In the genomic region with DNA sequence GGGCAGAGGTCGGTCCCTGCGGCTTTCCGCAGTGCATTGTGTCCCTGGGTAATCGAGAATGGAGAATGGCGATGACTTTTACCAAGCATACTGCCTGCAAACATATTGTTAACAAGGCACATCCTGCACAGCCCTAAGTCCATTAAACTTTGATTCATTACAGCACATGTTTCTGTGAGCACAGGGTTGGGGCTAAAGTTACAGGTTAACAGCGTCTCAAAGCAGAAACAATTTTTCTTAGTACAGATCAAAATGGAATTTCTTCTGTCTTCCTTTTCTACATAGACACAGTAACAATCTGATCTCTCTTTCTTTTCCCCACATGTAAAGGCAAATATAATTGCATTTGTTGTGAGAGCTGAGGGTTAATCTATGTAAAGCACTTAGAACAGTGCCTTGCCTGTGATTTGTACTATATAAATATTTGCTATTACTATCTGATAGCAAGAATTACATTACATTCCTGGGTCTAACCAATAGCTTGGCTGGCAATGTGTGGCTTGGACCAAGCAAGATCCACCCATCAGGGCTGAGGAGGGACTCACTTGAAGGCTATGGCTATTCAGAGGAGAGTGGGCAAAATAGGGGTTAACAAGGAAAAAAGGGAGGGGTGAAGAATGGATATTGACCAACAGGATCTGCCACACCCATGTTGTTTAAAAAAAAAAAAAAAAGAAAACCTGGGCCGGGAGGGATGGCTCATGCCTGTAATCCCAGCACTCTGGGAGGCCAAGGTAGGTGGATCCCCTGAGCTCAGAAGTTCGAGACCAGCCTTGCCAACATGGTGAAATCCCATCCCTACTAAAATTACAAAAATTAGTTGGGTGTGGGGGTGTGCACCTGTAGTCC, we compare ENCODE assay signal across 21 cellular contexts. TPM values are rescaled to one million over a fixed set of nuclear protein-coding genes. Genes with fewer than 3 reads are reported as not detected.
A peak's percentile ranks its signal among the peaks of the same experiment; 100 is the strongest.
DNase-seq lines count a peak whose midpoint lies in the region; ATAC-seq, FAIRE-seq and TF ChIP-seq lines count a peak whose summit lies in the region.
"Had no signal": no experiment of that assay in that cellular context is flagged by ENCODE, and none has a peak within 500 bp of the region (broad histone marks: within the 10 kb centered on the region; RNA-seq: fewer than 3 reads in every experiment).

No MANE protein-coding gene starts in this region.

- no peak overlapping the region for H3K27ac ChIP-seq in CD4-positive, alpha-beta memory T cell (ENCODE audit: low read depth, low read length)
- H3K27ac ChIP-seq in SJCRH30 (no peak overlapping the region), HepG2 (ENCODE audit: extremely low read length, insufficient read depth, low read length) (peak overlapping the region; percentile 58), pancreas (peak overlapping the region in 2 of 4 donors; percentile 37 to 41)

- no peaks in the 10 kb centered on the region for H3K36me3 ChIP-seq in CD4-positive, alpha-beta memory T cell (ENCODE audit: insufficient read depth, low read length)
- H3K36me3 ChIP-seq in SJCRH30 (no peaks in the 10 kb centered on the region), HepG2 (replicated peaks in 1 of 2; ENCODE audit: control insufficient read depth in 1 of 2, insufficient read depth in 2 of 2, low read length in 2 of 2) (no peaks in the 10 kb centered on the region), pancreas (no peaks in the 10 kb centered on the region)

- peaks cover 20% of the 10 kb centered on the region for H3K4me1 ChIP-seq in CD4-positive, alpha-beta memory T cell (ENCODE audit: insufficient read depth, low read length)
- peaks cover 13% of the 10 kb centered on the region; the same call in 1 of the 2 replicates for H3K4me1 ChIP-seq in SJCRH30
- peaks cover 76% of the 10 kb centered on the region for H3K4me1 ChIP-seq in HepG2 (ENCODE audit: insufficient read depth, low read length)
- H3K4me1 ChIP-seq in pancreas, result peaks cover 0 to 21% (median 0%) of the 10 kb centered on the region in 3 donors

- no peak overlapping the region for H3K4me3 Mint-ChIP-seq in CD4-positive, alpha-beta memory T cell
- H3K4me3 Mint-ChIP-seq: activated T-cell treated with anti-CD3 and anti-CD28 coated beads, Interleukin-2, amount 50 U/mL, for 72 hours; natural killer cell had no signal

- no peak for DNase-seq in CD4-positive, alpha-beta memory T cell
- DNase-seq in SJCRH30 (no peak), HepG2 (ENCODE audit: low spot score) (peak; percentile 87), pancreas (no peak), omental fat pad (ENCODE audit: low spot score) (no peak), cerebellar cortex (ENCODE audit: low spot score) (no peak), NCI-H2081 treated with DMSO at 0.1 percent for 48 hours (lab: John Stamatoyannopoulos, UW) (no peak)
- no peak for DNase-seq in stimulated activated CD4-positive, alpha-beta T cell treated with anti-CD3 and anti-CD28 coated beads, Interleukin-12 subunit alpha, Interleukin-12 subunit beta, amount 100 ng/mL, for 4 hours
- DNase-seq: activated CD4-positive, alpha-beta T cell treated with anti-CD3 and anti-CD28 coated beads, Interleukin-2, amount 50 U/mL, for 4 hours; activated T-cell treated with anti-CD3 and anti-CD28 coated beads, Interleukin-2, amount 50 U/mL, for 72 hours; DMS 273 treated with DMSO at 0.1 percent for 48 hours; effector memory CD4-positive, alpha-beta T cell; HCEC 1CT; hippocampal formation; kidney glomerular epithelial cell; MV-4-11; natural killer cell; NCI-H526 treated with DMSO at 0.1 percent for 48 hours; stimulated activated CD4-positive, alpha-beta T cell treated with anti-CD3 and anti-CD28 coated beads, Interleukin-1b, Interleukin-23, amount 100 ng/mL, for 48 hours; substantia nigra had no signal

- no TSS peak for BruUV-seq in HepG2 (replicated peaks; lab: Mats Ljungman, UMichigan)

- no peak for TF ChIP-seq CTCF in HepG2 (CRISPR knock-in tag; IDR thresholded peaks at IDR 0.05)
- no peak for TF ChIP-seq CTCF in pancreas (IDR thresholded peaks at IDR 0.05)
- TF ChIP-seq CTCF in omental fat pad (IDR thresholded peaks at IDR 0.05), result no peak

- H3K9me3 Mint-ChIP-seq in CD4-positive, alpha-beta memory T cell, result peaks cover 0 to 3% (median 0%) of the 10 kb centered on the region in 8 donors
- H3K9me3 Mint-ChIP-seq: natural killer cell had no signal

- no peak for TF ChIP-seq POLR2A in HepG2 (IDR thresholded peaks at IDR 0.05; ENCODE audit: insufficient read depth in 1 of 2, low read depth in 2 of 2, low read length in 2 of 2)

- no peaks in the 10 kb centered on the region for H3K79me2 ChIP-seq in HepG2 (ENCODE audit: insufficient read depth, low read length)

- H3K4me3 ChIP-seq in CD4-positive, alpha-beta memory T cell (ENCODE audit: low read length in 2 of 2), result no peak overlapping the region
- H3K4me3 ChIP-seq in SJCRH30, result peak overlapping the region; percentile 20
- peak overlapping the region; percentile 19 to 47 (median 36); a peak in 4 of 6 replicates for H3K4me3 ChIP-seq in HepG2 (replicated peaks in 1 of 3; ENCODE audit: insufficient read depth in 1 of 3, low read depth in 2 of 3, low read length in 3 of 3)
- no peak overlapping the region for H3K4me3 ChIP-seq in pancreas

- 1% methylated on average over 8 of the region's 8 CpGs for WGBS in HepG2 (ENCODE audit: low lambda C conversion rate)
- 49 to 57% methylated on average over 8 of the region's 8 CpGs for WGBS in pancreas, 2 donors

- TF ChIP-seq RAD21 in HepG2 (CRISPR knock-in tag; IDR thresholded peaks at IDR 0.05), result no peak

- H2AFZ ChIP-seq in HepG2 (ENCODE audit: low read length), result no peak overlapping the region

- peaks cover 0 to 3% of the 10 kb centered on the region in 2 donors for H3K36me3 Mint-ChIP-seq in CD4-positive, alpha-beta memory T cell
- H3K36me3 Mint-ChIP-seq: natural killer cell had no signal

- peak; percentile 32 for FAIRE-seq in HepG2 (lab: Jason Lieb, UNC)
- no peak for FAIRE-seq in pancreas (lab: Jason Lieb, UNC)

- H4K20me1 ChIP-seq in HepG2 (ENCODE audit: insufficient read depth, low read length), result no peaks in the 10 kb centered on the region

- no peak overlapping the region for H3K9ac ChIP-seq in HepG2 (ENCODE audit: insufficient read depth, low read depth, low read length)

- H3K9me3 ChIP-seq in CD4-positive, alpha-beta memory T cell (ENCODE audit: control insufficient read depth in 1 of 2, low read length in 2 of 2), result no peaks in the 10 kb centered on the region
- H3K9me3 ChIP-seq in SJCRH30 (replicated peaks), result no peaks in the 10 kb centered on the region
- no peaks in the 10 kb centered on the region for H3K9me3 ChIP-seq in HepG2 (ENCODE audit: low read length)
- no peaks in the 10 kb centered on the region for H3K9me3 ChIP-seq in pancreas

- H3K4me1 Mint-ChIP-seq in CD4-positive, alpha-beta memory T cell, result peaks cover 15 to 26% (median 19%) of the 10 kb centered on the region in 4 donors

- POLR2A ChIA-PET in CD4-positive, alpha-beta memory T cell (lab: Charles Lee; ENCODE audit: partially characterized antibody), result interaction anchor here (0.6 kb wide), 2 partner anchors 94 to 259 kb away, joined by 3 to 4 read pairs; no protein-coding TSS in a partner anchor
- POLR2A ChIA-PET in HepG2 (lab: Yijun Ruan, JAX), result interaction anchor here (0.6 to 2.8 kb wide), 8 partner anchors 11 to 88 kb away, joined by 3 to 37 read pairs (median 4); a partner anchor contains a TSS

- peaks cover 0 to 1% of the 10 kb centered on the region in 2 donors for H3K27me3 Mint-ChIP-seq in CD4-positive, alpha-beta memory T cell

- peak overlapping the region; percentile 79 for H3K4me2 ChIP-seq in HepG2 (ENCODE audit: low read depth, low read length)

- in situ Hi-C loops in HepG2 (cut with HindIII; ENCODE audit: extremely low pct_ligation_motif_present, low pct_unique_long_range_greater_than_20kb), result no loop called here

- ATAC-seq in HepG2, result peak; percentile 80
- ATAC-seq in pancreas, result peak; percentile 53 to 84 (median 75)
- ATAC-seq in omental fat pad (ENCODE audit: low FRiP score), result no peak
- ATAC-seq: activated T-cell treated with anti-CD3 and anti-CD28 coated beads, Interleukin-2, amount 50 U/mL, for 72 hours; natural killer cell had no signal

- CTCF ChIA-PET in CD4-positive, alpha-beta memory T cell (lab: Charles Lee; ENCODE audit: partially characterized antibody), result no interaction called here
- CTCF ChIA-PET in HepG2 (lab: Yijun Ruan, JAX; ENCODE audit: low intra/inter-chr PET ratio, low total read pairs), result interaction anchor here (2.1 kb wide), 1 partner anchor 45 kb away, joined by 6 read pairs; a partner anchor contains a TSS

- peak overlapping the region in 4 of 7 donors; percentile 31 to 57 (median 40) for H3K27ac Mint-ChIP-seq in CD4-positive, alpha-beta memory T cell
- H3K27ac Mint-ChIP-seq: activated T-cell treated with anti-CD3 and anti-CD28 coated beads, Interleukin-2, amount 50 U/mL, for 72 hours; natural killer cell had no signal

- intact Hi-C loops in CD4-positive, alpha-beta memory T cell (cut with micrococcal nuclease), result no loop called here
- intact Hi-C loops in HepG2 (cut with micrococcal nuclease; ENCODE audit: unreplicated experiment), result loop anchor here (1.0 to 2.0 kb wide), 2 partner anchors 10 to 43 kb away; no protein-coding TSS in a partner anchor
- intact Hi-C loops in pancreas (cut with DNase I), result no loop called here

- TF ChIP-seq EP300 in HepG2 (IDR thresholded peaks at IDR 0.05; ENCODE audit: low read depth in 2 of 2, low read length in 2 of 2), result no peak; a peak in 1 of 4 replicates
- TF ChIP-seq EP300 in HepG2 (CRISPR knock-in tag; IDR thresholded peaks at IDR 0.05; ENCODE audit: borderline replicate concordance), result no peak

- no peaks in the 10 kb centered on the region for H3K27me3 ChIP-seq in CD4-positive, alpha-beta memory T cell (ENCODE audit: insufficient read depth, low read length)
- H3K27me3 ChIP-seq in SJCRH30 (no peaks in the 10 kb centered on the region), HepG2 (ENCODE audit: control insufficient read depth in 1 of 2, insufficient read depth in 2 of 2, low read length in 2 of 2) (no peaks in the 10 kb centered on the region), pancreas (no peaks in the 10 kb centered on the region)

RNA-seq across cellular contexts. Expression of a gene that starts 19.8 kb away (rescaled TPM):
- 100 to 1,000 TPM; 140 to 144 TPM for total RNA-seq in CD4-positive, alpha-beta memory T cell
- polyA plus RNA-seq in CD4-positive, alpha-beta memory T cell, result 100 to 1,000 TPM; 176 to 220 TPM
- 10.3 and 11.2 TPM in 2 replicates for total RNA-seq in SJCRH30 (2014; rRNA removed; shearing (Covaris generic))
- total RNA-seq in HepG2 (2016; rRNA removed; fragmentation: Illumina TruSeq; extraction: Trizol) (69.7 and 139 TPM in 2 replicates), pancreas (100 to 1,000 TPM; 147 to 196 (median 170) TPM), omental fat pad (100 to 1,000 TPM; 190 to 689 (median 399) TPM)
- total RNA-seq in HepG2 (2016; cell fraction: cytosol; rRNA removed; fragmentation: Illumina TruSeq; extraction: Trizol; ENCODE audit: low read depth), result 37.2 and 38.6 TPM in 2 replicates
- total RNA-seq in HepG2 (2016; cell fraction: insoluble cytoplasmic fraction; rRNA removed; fragmentation: Illumina TruSeq; extraction: Trizol), result 57.8 and 142 TPM in 2 replicates
- total RNA-seq in HepG2 (2016; cell fraction: membrane; rRNA removed; fragmentation: Illumina TruSeq; extraction: Trizol), result 88.3 and 90.4 TPM in 2 replicates
- 108 and 128 TPM in 2 replicates for total RNA-seq in HepG2 (2016; cell fraction: nucleus; rRNA removed; fragmentation: Illumina TruSeq; extraction: Trizol)
- polyA plus RNA-seq in HepG2 (2011; rRNA removed) (127 and 181 TPM in 2 replicates), pancreas (10 to 100 TPM; 56.6 to 84.1 TPM)
- polyA plus RNA-seq in HepG2 (2011; cell fraction: cytosol; rRNA removed), result 146 and 187 TPM in 2 replicates
- polyA plus RNA-seq in HepG2 (2011; cell fraction: nucleus; rRNA removed), result 207 and 243 TPM in 2 replicates
- 254 and 390 TPM in 2 replicates for polyA plus RNA-seq in HepG2 (2012)
- 33.9 and 35.7 TPM in 2 replicates for polyA plus RNA-seq in HepG2 (2016; cell fraction: cytosol; fragmentation: Illumina TruSeq; extraction: Trizol; ENCODE audit: low read depth)
- 56.2 and 61.3 TPM in 2 replicates for polyA plus RNA-seq in HepG2 (2016; cell fraction: insoluble cytoplasmic fraction; fragmentation: Illumina TruSeq; extraction: Trizol; ENCODE audit: low read depth)
- 62.1 and 66.4 TPM in 2 replicates for polyA plus RNA-seq in HepG2 (2016; cell fraction: membrane; fragmentation: Illumina TruSeq; extraction: Trizol; ENCODE audit: low read depth)
- 152 and 156 TPM in 2 replicates for polyA plus RNA-seq in HepG2 (2016; cell fraction: nucleus; fragmentation: Illumina TruSeq; extraction: Trizol; ENCODE audit: insufficient read depth, low read depth)
- polyA minus RNA-seq in HepG2 (2011; rRNA and poly(A)+ RNA removed; ENCODE audit: low replicate concordance), result 19.4 and 315 TPM in 2 replicates
- 88.2 and 133 TPM in 2 replicates for polyA minus RNA-seq in HepG2 (2011; cell fraction: cytosol; rRNA and poly(A)+ RNA removed)
- polyA minus RNA-seq in HepG2 (2011; cell fraction: nucleus; rRNA and poly(A)+ RNA removed), result 37.2 and 64.6 TPM in 2 replicates

RNA-seq across cellular contexts. Expression of a gene that starts 41.8 kb away (rescaled TPM):
- 10 to 100 TPM; 31.1 to 33.6 TPM for total RNA-seq in CD4-positive, alpha-beta memory T cell
- 100 to 1,000 TPM in 1 of 2 donors, 10 to 100 TPM in 1; 84.3 to 101 TPM for polyA plus RNA-seq in CD4-positive, alpha-beta memory T cell
- total RNA-seq in SJCRH30 (2014; rRNA removed; shearing (Covaris generic)), result 49.8 and 57.9 TPM in 2 replicates
- total RNA-seq in HepG2 (2016; rRNA removed; fragmentation: Illumina TruSeq; extraction: Trizol) (50.0 and 55.9 TPM in 2 replicates), pancreas (10 to 100 TPM; 17.2 to 32.2 (median 21.4) TPM), omental fat pad (10 to 100 TPM; 25.5 to 38.0 (median 31.3) TPM)
- total RNA-seq in HepG2 (2016; cell fraction: cytosol; rRNA removed; fragmentation: Illumina TruSeq; extraction: Trizol; ENCODE audit: low read depth), result 21.6 and 27.3 TPM in 2 replicates
- total RNA-seq in HepG2 (2016; cell fraction: insoluble cytoplasmic fraction; rRNA removed; fragmentation: Illumina TruSeq; extraction: Trizol), result 48.3 and 59.8 TPM in 2 replicates
- total RNA-seq in HepG2 (2016; cell fraction: membrane; rRNA removed; fragmentation: Illumina TruSeq; extraction: Trizol), result 30.6 and 30.7 TPM in 2 replicates
- 34.2 and 39.5 TPM in 2 replicates for total RNA-seq in HepG2 (2016; cell fraction: nucleus; rRNA removed; fragmentation: Illumina TruSeq; extraction: Trizol)
- polyA plus RNA-seq in HepG2 (2011; rRNA removed) (78.0 and 80.4 TPM in 2 replicates), pancreas (10 to 100 TPM; 48.9 to 89.1 TPM)
- polyA plus RNA-seq in HepG2 (2011; cell fraction: cytosol; rRNA removed), result 48.4 and 76.6 TPM in 2 replicates
- 76.3 and 77.5 TPM in 2 replicates for polyA plus RNA-seq in HepG2 (2011; cell fraction: nucleus; rRNA removed)
- 59.5 and 60.9 TPM in 2 replicates for polyA plus RNA-seq in HepG2 (2012)
- polyA plus RNA-seq in HepG2 (2016; cell fraction: cytosol; fragmentation: Illumina TruSeq; extraction: Trizol; ENCODE audit: low read depth), result 24.9 and 29.3 TPM in 2 replicates
- polyA plus RNA-seq in HepG2 (2016; cell fraction: insoluble cytoplasmic fraction; fragmentation: Illumina TruSeq; extraction: Trizol; ENCODE audit: low read depth), result 58.0 and 59.1 TPM in 2 replicates
- polyA plus RNA-seq in HepG2 (2016; cell fraction: membrane; fragmentation: Illumina TruSeq; extraction: Trizol; ENCODE audit: low read depth), result 31.6 and 35.4 TPM in 2 replicates
- 73.5 and 80.9 TPM in 2 replicates for polyA plus RNA-seq in HepG2 (2016; cell fraction: nucleus; fragmentation: Illumina TruSeq; extraction: Trizol; ENCODE audit: insufficient read depth, low read depth)
- polyA minus RNA-seq in HepG2 (2011; rRNA and poly(A)+ RNA removed; ENCODE audit: low replicate concordance), result 33.3 and 44.2 TPM in 2 replicates
- 15.5 and 20.7 TPM in 2 replicates for polyA minus RNA-seq in HepG2 (2011; cell fraction: cytosol; rRNA and poly(A)+ RNA removed)
- polyA minus RNA-seq in HepG2 (2011; cell fraction: nucleus; rRNA and poly(A)+ RNA removed), result 9.7 and 10.9 TPM in 2 replicates

RNA-seq across cellular contexts. Expression of a gene that starts 42.2 kb away (rescaled TPM):
- 10 to 100 TPM; 66.2 to 66.3 TPM for total RNA-seq in CD4-positive, alpha-beta memory T cell
- 100 to 1,000 TPM in 1 of 2 donors, 10 to 100 TPM in 1; 78.9 to 101 TPM for polyA plus RNA-seq in CD4-positive, alpha-beta memory T cell
- 125 and 149 TPM in 2 replicates for total RNA-seq in SJCRH30 (2014; rRNA removed; shearing (Covaris generic))
- total RNA-seq in HepG2 (2016; rRNA removed; fragmentation: Illumina TruSeq; extraction: Trizol) (186 and 241 TPM in 2 replicates), pancreas (10 to 100 TPM; 34.0 to 51.8 (median 39.8) TPM), omental fat pad (100 to 1,000 TPM; 122 to 165 (median 140) TPM)
- 26.6 and 29.2 TPM in 2 replicates for total RNA-seq in HepG2 (2016; cell fraction: cytosol; rRNA removed; fragmentation: Illumina TruSeq; extraction: Trizol; ENCODE audit: low read depth)
- 202 and 247 TPM in 2 replicates for total RNA-seq in HepG2 (2016; cell fraction: insoluble cytoplasmic fraction; rRNA removed; fragmentation: Illumina TruSeq; extraction: Trizol)
- 56.8 and 59.3 TPM in 2 replicates for total RNA-seq in HepG2 (2016; cell fraction: membrane; rRNA removed; fragmentation: Illumina TruSeq; extraction: Trizol)
- 85.4 and 91.7 TPM in 2 replicates for total RNA-seq in HepG2 (2016; cell fraction: nucleus; rRNA removed; fragmentation: Illumina TruSeq; extraction: Trizol)
- polyA plus RNA-seq in HepG2 (2011; rRNA removed) (110 and 119 TPM in 2 replicates), pancreas (10 to 100 TPM; 46.8 to 85.5 TPM)
- 138 and 202 TPM in 2 replicates for polyA plus RNA-seq in HepG2 (2011; cell fraction: cytosol; rRNA removed)
- polyA plus RNA-seq in HepG2 (2011; cell fraction: nucleus; rRNA removed), result 161 and 181 TPM in 2 replicates
- 99.2 and 104 TPM in 2 replicates for polyA plus RNA-seq in HepG2 (2012)
- polyA plus RNA-seq in HepG2 (2016; cell fraction: cytosol; fragmentation: Illumina TruSeq; extraction: Trizol; ENCODE audit: low read depth), result 13.9 and 16.0 TPM in 2 replicates
- 224 and 231 TPM in 2 replicates for polyA plus RNA-seq in HepG2 (2016; cell fraction: insoluble cytoplasmic fraction; fragmentation: Illumina TruSeq; extraction: Trizol; ENCODE audit: low read depth)
- 30.9 and 33.2 TPM in 2 replicates for polyA plus RNA-seq in HepG2 (2016; cell fraction: membrane; fragmentation: Illumina TruSeq; extraction: Trizol; ENCODE audit: low read depth)
- 127 and 131 TPM in 2 replicates for polyA plus RNA-seq in HepG2 (2016; cell fraction: nucleus; fragmentation: Illumina TruSeq; extraction: Trizol; ENCODE audit: insufficient read depth, low read depth)
- polyA minus RNA-seq in HepG2 (2011; rRNA and poly(A)+ RNA removed; ENCODE audit: low replicate concordance), result 41.5 and 143 TPM in 2 replicates
- polyA minus RNA-seq in HepG2 (2011; cell fraction: cytosol; rRNA and poly(A)+ RNA removed), result 58.2 and 63.3 TPM in 2 replicates
- polyA minus RNA-seq in HepG2 (2011; cell fraction: nucleus; rRNA and poly(A)+ RNA removed), result 39.9 and 43.6 TPM in 2 replicates

RNA-seq across cellular contexts. Expression of a gene that starts 44.5 kb away (rescaled TPM):
- total RNA-seq in CD4-positive, alpha-beta memory T cell, result not detected
- not detected for polyA plus RNA-seq in CD4-positive, alpha-beta memory T cell
- total RNA-seq in SJCRH30 (2014; rRNA removed; shearing (Covaris generic)), result not detected in 2 replicates
- total RNA-seq in HepG2 (2016; rRNA removed; fragmentation: Illumina TruSeq; extraction: Trizol), result 0.22 TPM in 1 of 2 replicates, not detected in the other
- total RNA-seq in HepG2 (2016; cell fraction: cytosol; rRNA removed; fragmentation: Illumina TruSeq; extraction: Trizol; ENCODE audit: low read depth), result 0.35 TPM in 1 of 2 replicates, not detected in the other
- 0.15 TPM in 1 of 2 replicates, not detected in the other for total RNA-seq in HepG2 (2016; cell fraction: insoluble cytoplasmic fraction; rRNA removed; fragmentation: Illumina TruSeq; extraction: Trizol)
- total RNA-seq in HepG2 (2016; cell fraction: membrane; rRNA removed; fragmentation: Illumina TruSeq; extraction: Trizol), result 0.38 and 0.49 TPM in 2 replicates
- total RNA-seq in HepG2 (2016; cell fraction: nucleus; rRNA removed; fragmentation: Illumina TruSeq; extraction: Trizol), result not detected in 2 replicates
- polyA plus RNA-seq in HepG2 (2011; rRNA removed), result 0.07 and 0.09 TPM in 2 replicates
- 0.09 and 0.15 TPM in 2 replicates for polyA plus RNA-seq in HepG2 (2011; cell fraction: cytosol; rRNA removed)
- polyA plus RNA-seq in HepG2 (2011; cell fraction: nucleus; rRNA removed), result 0.48 and 0.87 TPM in 2 replicates
- polyA plus RNA-seq in HepG2 (2012), result 0.15 TPM in 1 of 2 replicates, not detected in the other
- not detected in 2 replicates for polyA plus RNA-seq in HepG2 (2016; cell fraction: cytosol; fragmentation: Illumina TruSeq; extraction: Trizol; ENCODE audit: low read depth)
- polyA plus RNA-seq in HepG2 (2016; cell fraction: insoluble cytoplasmic fraction; fragmentation: Illumina TruSeq; extraction: Trizol; ENCODE audit: low read depth), result not detected in 2 replicates
- polyA plus RNA-seq in HepG2 (2016; cell fraction: membrane; fragmentation: Illumina TruSeq; extraction: Trizol; ENCODE audit: low read depth), result not detected in 2 replicates
- not detected in 2 replicates for polyA plus RNA-seq in HepG2 (2016; cell fraction: nucleus; fragmentation: Illumina TruSeq; extraction: Trizol; ENCODE audit: insufficient read depth, low read depth)
- 0.36 TPM in 1 of 2 replicates, not detected in the other for polyA minus RNA-seq in HepG2 (2011; rRNA and poly(A)+ RNA removed; ENCODE audit: low replicate concordance)
- not detected in 2 replicates for polyA minus RNA-seq in HepG2 (2011; cell fraction: cytosol; rRNA and poly(A)+ RNA removed)
- 1.4 TPM in 1 of 2 replicates, not detected in the other for polyA minus RNA-seq in HepG2 (2011; cell fraction: nucleus; rRNA and poly(A)+ RNA removed)
- 1 to 10 TPM in 3 of 6 donors, under 1 TPM in 3; 0.64 to 2.7 (median 1.0) TPM for total RNA-seq in pancreas
- 1 to 10 TPM; 4.5 to 7.3 TPM for polyA plus RNA-seq in pancreas
- not detected for total RNA-seq in omental fat pad
- total RNA-seq: activated T-cell treated with anti-CD3 and anti-CD28 coated beads, Interleukin-2, amount 50 U/mL, for 72 hours; cardiac septum had no signal

RNA-seq across cellular contexts. Expression of a gene that starts 51.3 kb away (rescaled TPM):
- 1 to 10 TPM; 1.0 to 1.2 TPM for total RNA-seq in CD4-positive, alpha-beta memory T cell
- under 1 TPM; 0.17 to 0.32 TPM for polyA plus RNA-seq in CD4-positive, alpha-beta memory T cell
- 0.24 and 0.25 TPM in 2 replicates for total RNA-seq in SJCRH30 (2014; rRNA removed; shearing (Covaris generic))
- total RNA-seq in HepG2 (2016; rRNA removed; fragmentation: Illumina TruSeq; extraction: Trizol) (0.09 TPM in 1 of 2 replicates, not detected in the other), pancreas (1 to 10 TPM in 3 of 6 donors, under 1 TPM in 3; 0.12 to 1.8 (median 0.76) TPM), omental fat pad (10 to 100 TPM; 24.7 to 74.2 (median 59.1) TPM)
- total RNA-seq in HepG2 (2016; cell fraction: cytosol; rRNA removed; fragmentation: Illumina TruSeq; extraction: Trizol; ENCODE audit: low read depth), result not detected in 2 replicates
- 0.15 TPM in 1 of 2 replicates, not detected in the other for total RNA-seq in HepG2 (2016; cell fraction: insoluble cytoplasmic fraction; rRNA removed; fragmentation: Illumina TruSeq; extraction: Trizol)
- total RNA-seq in HepG2 (2016; cell fraction: membrane; rRNA removed; fragmentation: Illumina TruSeq; extraction: Trizol), result 0.17 TPM in 1 of 2 replicates, not detected in the other
- total RNA-seq in HepG2 (2016; cell fraction: nucleus; rRNA removed; fragmentation: Illumina TruSeq; extraction: Trizol), result 0.25 and 0.38 TPM in 2 replicates
- polyA plus RNA-seq in HepG2 (2011; rRNA removed) (0.05 and 0.09 TPM in 2 replicates), pancreas (1 to 10 TPM; 2.1 to 2.3 TPM)
- 0.05 and 0.12 TPM in 2 replicates for polyA plus RNA-seq in HepG2 (2011; cell fraction: cytosol; rRNA removed)
- polyA plus RNA-seq in HepG2 (2011; cell fraction: nucleus; rRNA removed), result 0.45 and 0.68 TPM in 2 replicates
- polyA plus RNA-seq in HepG2 (2012), result 0.09 and 0.11 TPM in 2 replicates
- polyA plus RNA-seq in HepG2 (2016; cell fraction: cytosol; fragmentation: Illumina TruSeq; extraction: Trizol; ENCODE audit: low read depth), result 0.08 and 0.22 TPM in 2 replicates
- 0.16 TPM in 1 of 2 replicates, not detected in the other for polyA plus RNA-seq in HepG2 (2016; cell fraction: insoluble cytoplasmic fraction; fragmentation: Illumina TruSeq; extraction: Trizol; ENCODE audit: low read depth)
- 0.22 and 0.27 TPM in 2 replicates for polyA plus RNA-seq in HepG2 (2016; cell fraction: membrane; fragmentation: Illumina TruSeq; extraction: Trizol; ENCODE audit: low read depth)
- not detected in 2 replicates for polyA plus RNA-seq in HepG2 (2016; cell fraction: nucleus; fragmentation: Illumina TruSeq; extraction: Trizol; ENCODE audit: insufficient read depth, low read depth)
- 0.12 and 1.2 TPM in 2 replicates for polyA minus RNA-seq in HepG2 (2011; rRNA and poly(A)+ RNA removed; ENCODE audit: low replicate concordance)
- not detected in 2 replicates for polyA minus RNA-seq in HepG2 (2011; cell fraction: cytosol; rRNA and poly(A)+ RNA removed)
- polyA minus RNA-seq in HepG2 (2011; cell fraction: nucleus; rRNA and poly(A)+ RNA removed), result 1.2 and 1.5 TPM in 2 replicates

Comparison
In these comparisons a context has a peak if more than half of its experiments do, and no peak if none do; other contexts are left out.
1. H3K4me3 ChIP-seq: peak in SJCRH30 (single experiment) and HepG2 (3 of 3); none in CD4-positive, alpha-beta memory T cell (0 of 2) and pancreas (0 of 4).